Comparison of ENCODE assay signal across 21 cellular contexts in the genomic region with DNA sequence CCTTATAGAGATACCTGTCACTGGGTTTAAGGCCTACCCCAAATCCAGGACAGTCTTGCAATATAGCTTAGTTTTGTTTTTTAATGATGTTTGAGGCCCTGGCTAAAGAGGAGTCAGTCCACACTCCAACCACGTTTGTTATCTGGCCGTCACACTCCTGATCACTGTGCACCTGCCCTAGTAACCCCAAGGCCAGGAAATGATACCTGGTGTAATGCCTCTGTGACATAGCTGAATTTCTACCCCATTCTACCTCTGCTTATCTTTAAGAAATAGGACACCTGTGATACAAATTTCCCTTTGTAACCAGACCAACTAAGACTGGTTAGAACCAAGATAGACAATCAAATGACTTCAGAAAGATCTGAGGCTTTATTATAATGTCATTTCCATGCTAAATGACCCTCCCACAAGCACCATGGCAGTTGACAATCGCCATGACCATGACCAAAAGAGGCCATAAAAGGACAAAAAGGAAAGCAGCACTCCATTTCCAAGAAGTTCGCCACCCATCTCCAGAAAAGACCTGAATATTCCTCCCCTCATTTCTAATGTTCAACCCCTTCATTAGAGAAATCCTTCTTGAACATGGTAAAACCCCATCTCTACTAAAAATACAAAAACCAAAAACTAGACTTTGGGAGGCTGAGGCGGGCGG. TPM values are rescaled to one million over a fixed set of nuclear protein-coding genes. Genes with fewer than 3 reads are reported as not detected.
DNase-seq lines count a peak whose midpoint lies in the region; ATAC-seq, FAIRE-seq and TF ChIP-seq lines count a peak whose summit lies in the region.
"Had no signal": no experiment of that assay in that cellular context is flagged by ENCODE, and none has a peak within 500 bp of the region (broad histone marks: within the 10 kb centered on the region; RNA-seq: fewer than 3 reads in every experiment).

No MANE protein-coding gene starts in this region.

- H3K4me2 ChIP-seq in HepG2 (ENCODE audit: low read depth, low read length) = no peak overlapping the region
- no peak overlapping the region for H3K4me2 ChIP-seq in GM12878 (ENCODE audit: control insufficient read depth, insufficient read depth)
- H3K4me2 ChIP-seq: KMS-11, SK-N-SH had no signal

- peaks cover 7 to 62% (median 55%) of the 10 kb centered on the region in 4 donors for H3K4me1 ChIP-seq in liver (ENCODE audit: control insufficient read depth in 4 of 4, insufficient read depth in 4 of 4, low read length in 3 of 4)
- peaks cover 13% of the 10 kb centered on the region for H3K4me1 ChIP-seq in HepG2 (ENCODE audit: insufficient read depth, low read length)
- peaks cover 5% of the 10 kb centered on the region for H3K4me1 ChIP-seq in GM12878 (ENCODE audit: control insufficient read depth, insufficient read depth, low read length)
- no peaks in the 10 kb centered on the region for H3K4me1 ChIP-seq in aorta (ENCODE audit: control insufficient read depth in 1 of 2, insufficient read depth in 2 of 2, low read length in 2 of 2)

- peak overlapping the region; percentile 46 to 66 for H3K27ac ChIP-seq in liver (ENCODE audit: low read depth in 1 of 2, low read length in 2 of 2)
- H3K27ac ChIP-seq in HepG2 (ENCODE audit: extremely low read length, insufficient read depth, low read length) = no peak overlapping the region
- no peak overlapping the region for H3K27ac ChIP-seq in GM12878 (ENCODE audit: control insufficient read depth, insufficient read depth)
- H3K27ac ChIP-seq in aorta (ENCODE audit: low read depth in 1 of 2, low read length in 2 of 2) = no peak overlapping the region
- H3K27ac ChIP-seq: KMS-11 had no signal

- intact Hi-C loops in HepG2 (cut with micrococcal nuclease; ENCODE audit: unreplicated experiment) (no loop called here), GM12878 (cut with micrococcal nuclease; ENCODE audit: unreplicated experiment) (no loop called here), aorta (cut with DNase I) (no loop called here)

- no peaks in the 10 kb centered on the region for H3K79me2 ChIP-seq in HepG2 (ENCODE audit: insufficient read depth, low read length)
- no peaks in the 10 kb centered on the region for H3K79me2 ChIP-seq in GM12878 (ENCODE audit: control insufficient read depth, insufficient read depth, low read length)

- DNase-seq in HepG2 (ENCODE audit: low spot score) = no peak
- no peak for DNase-seq in GM19239 (ENCODE audit: insufficient read length, low spot score)
- no peak for DNase-seq in GM12878 (ENCODE audit: low read depth, low spot score)
- no peak for DNase-seq in hippocampal formation (lab: John Stamatoyannopoulos, UW)
- no peak for DNase-seq in aorta
- DNase-seq in foreskin fibroblast = no peak
- DNase-seq: ACHN, DMS153, GF-D8, NCI-H1417, NCI-H1930, NCI-H2171, NCI-H446 treated with DMSO at 0.1 percent for 48 hours, NCI-H69, RPMI8226, SHP77 treated with DMSO at 0.1 percent for 48 hours, SK-N-SH had no signal

- RAD21 ChIA-PET in GM12878 (lab: Charles Lee; ENCODE audit: unreplicated experiment) = no interaction called here

- H3K27me3 ChIP-seq in liver (ENCODE audit: control insufficient read depth in 4 of 4, insufficient read depth in 4 of 4, low read length in 3 of 4) (no peaks in the 10 kb centered on the region), HepG2 (ENCODE audit: control insufficient read depth in 1 of 2, insufficient read depth in 2 of 2, low read length in 2 of 2) (no peaks in the 10 kb centered on the region; a peak in 1 of 5 replicates), GM12878 (replicated peaks in 1 of 2; ENCODE audit: control insufficient read depth in 2 of 2, insufficient read depth in 2 of 2, low read length in 1 of 2) (no peaks in the 10 kb centered on the region), aorta (ENCODE audit: control insufficient read depth in 1 of 2, insufficient read depth in 2 of 2, low read length in 1 of 2) (no peaks in the 10 kb centered on the region)

- H3K9ac ChIP-seq in liver (ENCODE audit: low read depth in 1 of 2, low read length in 2 of 2) = no peak overlapping the region
- no peak overlapping the region for H3K9ac ChIP-seq in HepG2 (ENCODE audit: insufficient read depth, low read depth, low read length)
- H3K9ac ChIP-seq in GM12878 (ENCODE audit: control insufficient read depth, insufficient read depth, low read length) = no peak overlapping the region
- H3K9ac ChIP-seq: KMS-11, SK-N-SH had no signal

- H3K9me3 ChIP-seq in liver (ENCODE audit: control insufficient read depth in 4 of 4, low read length in 3 of 4) = no peaks in the 10 kb centered on the region
- H3K9me3 ChIP-seq in HepG2 (ENCODE audit: low read length) = no peaks in the 10 kb centered on the region
- no peaks in the 10 kb centered on the region for H3K9me3 ChIP-seq in GM12878 (replicated peaks; ENCODE audit: control insufficient read depth, insufficient read depth, low read length)
- no peaks in the 10 kb centered on the region for H3K9me3 ChIP-seq in aorta (ENCODE audit: control insufficient read depth, low read length)
- H3K9me3 ChIP-seq: SK-N-SH had no signal

- no peak overlapping the region for H3K4me3 ChIP-seq in liver (ENCODE audit: low read depth in 1 of 3, low read length in 3 of 3)
- H3K4me3 ChIP-seq in HepG2 (replicated peaks in 1 of 3; ENCODE audit: insufficient read depth in 1 of 3, low read depth in 2 of 3, low read length in 3 of 3) = no peak overlapping the region
- no peak overlapping the region for H3K4me3 ChIP-seq in GM12878
- no peak overlapping the region for H3K4me3 ChIP-seq in aorta (ENCODE audit: low read length in 2 of 2)
- H3K4me3 ChIP-seq in foreskin fibroblast (ENCODE audit: low read depth in 1 of 2, low read length in 2 of 2) = no peak overlapping the region

- in situ Hi-C loops in HepG2 (cut with HindIII; ENCODE audit: extremely low pct_ligation_motif_present, low pct_unique_long_range_greater_than_20kb) = loop anchor here (5.0 kb wide), 1 partner anchor 64 kb away; no protein-coding TSS in a partner anchor
- in situ Hi-C loops in GM12878 (cut with MboI) = no loop called here

- SMC1A ChIA-PET in GM12878 (lab: Charles Lee; ENCODE audit: uncharacterized antibody, unreplicated experiment) = interaction anchor here (0.9 to 1.6 kb wide), 3 partner anchors 9 to 136 kb away, joined by 3 to 5 read pairs (median 3); no protein-coding TSS in a partner anchor

- WGBS in liver = 77% methylated on average over 6 of the region's 6 CpGs
- WGBS in HepG2 (ENCODE audit: low lambda C conversion rate) = 48% methylated on average over 6 of the region's 6 CpGs
- 68% methylated on average over 6 of the region's 6 CpGs for WGBS in GM12878 (ENCODE audit: insufficient coverage, insufficient replicate concordance, low lambda C conversion rate, missing lambda C conversion rate)
- 90% methylated on average over 6 of the region's 6 CpGs for WGBS in aorta, 2 donors

- TF ChIP-seq RAD21 in liver (IDR thresholded peaks at IDR 0.05) (no peak), HepG2 (CRISPR knock-in tag; IDR thresholded peaks at IDR 0.05) (no peak), GM12878 (IDR thresholded peaks at IDR 0.05; ENCODE audit: insufficient read depth, low read depth, low read length) (no peak)

- no peaks in the 10 kb centered on the region for H3K36me3 ChIP-seq in liver (ENCODE audit: control insufficient read depth in 4 of 4, insufficient read depth in 3 of 4, low read depth in 1 of 4, low read length in 3 of 4)
- H3K36me3 ChIP-seq in HepG2 (replicated peaks in 1 of 2; ENCODE audit: control insufficient read depth in 1 of 2, insufficient read depth in 2 of 2, low read length in 2 of 2) = no peaks in the 10 kb centered on the region
- H3K36me3 ChIP-seq in GM12878 (ENCODE audit: control insufficient read depth in 2 of 2, insufficient read depth in 2 of 2, low read length in 1 of 2) = no peaks in the 10 kb centered on the region
- no peaks in the 10 kb centered on the region for H3K36me3 ChIP-seq in aorta (ENCODE audit: control insufficient read depth in 1 of 2, insufficient read depth in 2 of 2, low read length in 1 of 2)

- CTCF ChIA-PET in HepG2 (lab: Yijun Ruan, JAX; ENCODE audit: low intra/inter-chr PET ratio, low total read pairs) = no interaction called here
- CTCF ChIA-PET in GM12878 (lab: Yijun Ruan, JAX) = interaction anchor here (0.7 to 11.0 kb wide), 3 partner anchors 9 to 136 kb away, joined by 3 to 207 read pairs (median 8); no protein-coding TSS in a partner anchor

- TF ChIP-seq EP300 in HepG2 (IDR thresholded peaks at IDR 0.05; ENCODE audit: low read depth in 2 of 2, low read length in 2 of 2) (no peak), HepG2 (CRISPR knock-in tag; IDR thresholded peaks at IDR 0.05; ENCODE audit: borderline replicate concordance) (no peak), GM12878 (IDR thresholded peaks at IDR 0.05; ENCODE audit: borderline replicate concordance in 1 of 2, control insufficient read depth in 1 of 2, low read depth in 2 of 2, low read length in 2 of 2) (no peak)

- no TSS peak for BruUV-seq in HepG2 (replicated peaks; lab: Mats Ljungman, UMichigan)
- BruUV-seq in GM12878 (replicated peaks; lab: Mats Ljungman, UMichigan) = no TSS peak

- ATAC-seq in HepG2 (no peak), GM12878 (no peak), aorta (ENCODE audit: low FRiP score) (no peak)

- FAIRE-seq in HepG2 (lab: Jason Lieb, UNC) = no peak
- peak; percentile 57 for FAIRE-seq in GM19239 (lab: Jason Lieb, UNC)
- peak; percentile 18 for FAIRE-seq in GM12878 (lab: Jason Lieb, UNC)
- FAIRE-seq: H1 had no signal

- H2AFZ ChIP-seq in HepG2 (ENCODE audit: low read length) = no peak overlapping the region
- H2AFZ ChIP-seq in GM12878 (ENCODE audit: control insufficient read depth, low read depth, low read length) = no peak overlapping the region

- TF ChIP-seq POLR2A in HepG2 (IDR thresholded peaks at IDR 0.05; ENCODE audit: insufficient read depth in 1 of 2, low read depth in 2 of 2, low read length in 2 of 2) (no peak), GM12878 (IDR thresholded peaks at IDR 0.05; ENCODE audit: low read depth, low read length) (no peak)

- POLR2A ChIA-PET in HepG2 (lab: Yijun Ruan, JAX) (no interaction called here), GM12878 (lab: Charles Lee) (no interaction called here)

- no peak for TF ChIP-seq CTCF in liver (IDR thresholded peaks at IDR 0.05; ENCODE audit: low read depth, low read length, missing input control)
- TF ChIP-seq CTCF in HepG2 (CRISPR knock-in tag; IDR thresholded peaks at IDR 0.05) = no peak
- TF ChIP-seq CTCF in GM12878 (IDR thresholded peaks at IDR 0.05 in 2 of 3, conservative IDR thresholded peaks at IDR 0.05 in 1 of 3; ENCODE audit: control insufficient read depth in 2 of 3, extremely low read depth in 1 of 3, insufficient read depth in 1 of 3, low read depth in 3 of 3, low read length in 3 of 3) = no peak
- no peak for TF ChIP-seq CTCF in foreskin fibroblast (IDR thresholded peaks at IDR 0.05; ENCODE audit: low read depth, low read length)

- 0 out of 2 replicates have a peak, but pooled peaks cover 3% of the 10 kb centered on the region for H4K20me1 ChIP-seq in HepG2 (ENCODE audit: insufficient read depth, low read length)
- H4K20me1 ChIP-seq in GM12878 (ENCODE audit: control insufficient read depth, insufficient read depth) = no peaks in the 10 kb centered on the region

RNA-seq across cellular contexts. Expression of gene RTP3, which starts 4.8 kb away (rescaled TPM):
- total RNA-seq in liver (10 to 100 TPM in 1 of 2 donors, 1 to 10 TPM in 1; 1.0 to 35.1 TPM), HepG2 (2016; rRNA removed; fragmentation: Illumina TruSeq; extraction: Trizol) (0.09 TPM in 1 of 2 replicates, not detected in the other), GM12878 (2014; rRNA removed) (not detected in 2 replicates), GM12878 (2014; rRNA removed; fragmentation: Illumina TruSeq; extraction: Trizol) (not detected in 2 replicates), GM12878 (2021) (not detected in 2 replicates), aorta (not detected)
- polyA plus RNA-seq in liver (10 to 100 TPM; 18.1 to 61.7 TPM), HepG2 (2011; rRNA removed) (not detected in 2 replicates), GM12878 (2011; rRNA removed) (not detected in 2 replicates), GM12878 (2014; fragmentation: Illumina TruSeq; extraction: Trizol) (not detected in 2 replicates), GM12878 (2014; fragmentation: Nextera tagmentation; extraction: Ambion mirVana) (under 1 TPM in 1 of 2 experiments, not detected in 1; 0.06 TPM), GM12878 (2014; rRNA removed) (not detected in 2 replicates), GM12878 (2016; fragmentation: Nextera tagmentation; extraction: Ambion mirVana) (not detected), aorta (not detected)
- not detected in 2 replicates for total RNA-seq in HepG2 (2016; cell fraction: cytosol; rRNA removed; fragmentation: Illumina TruSeq; extraction: Trizol; ENCODE audit: low read depth)
- not detected in 2 replicates for total RNA-seq in HepG2 (2016; cell fraction: insoluble cytoplasmic fraction; rRNA removed; fragmentation: Illumina TruSeq; extraction: Trizol)
- not detected in 2 replicates for total RNA-seq in HepG2 (2016; cell fraction: membrane; rRNA removed; fragmentation: Illumina TruSeq; extraction: Trizol)
- total RNA-seq in HepG2 (2016; cell fraction: nucleus; rRNA removed; fragmentation: Illumina TruSeq; extraction: Trizol) = not detected in 2 replicates
- polyA plus RNA-seq in HepG2 (2011; cell fraction: cytosol; rRNA removed) = 0.05 and 0.06 TPM in 2 replicates
- polyA plus RNA-seq in HepG2 (2011; cell fraction: nucleus; rRNA removed) = not detected in 2 replicates
- 0.13 TPM in 1 of 2 replicates, not detected in the other for polyA plus RNA-seq in HepG2 (2012)
- not detected in 2 replicates for polyA plus RNA-seq in HepG2 (2016; cell fraction: cytosol; fragmentation: Illumina TruSeq; extraction: Trizol; ENCODE audit: low read depth)
- not detected in 2 replicates for polyA plus RNA-seq in HepG2 (2016; cell fraction: insoluble cytoplasmic fraction; fragmentation: Illumina TruSeq; extraction: Trizol; ENCODE audit: low read depth)
- not detected in 2 replicates for polyA plus RNA-seq in HepG2 (2016; cell fraction: membrane; fragmentation: Illumina TruSeq; extraction: Trizol; ENCODE audit: low read depth)
- not detected in 2 replicates for polyA plus RNA-seq in HepG2 (2016; cell fraction: nucleus; fragmentation: Illumina TruSeq; extraction: Trizol; ENCODE audit: insufficient read depth, low read depth)
- polyA minus RNA-seq in HepG2 (2011; rRNA and poly(A)+ RNA removed; ENCODE audit: low replicate concordance) = not detected in 2 replicates
- not detected in 2 replicates for polyA minus RNA-seq in HepG2 (2011; cell fraction: cytosol; rRNA and poly(A)+ RNA removed)
- polyA minus RNA-seq in HepG2 (2011; cell fraction: nucleus; rRNA and poly(A)+ RNA removed) = not detected in 2 replicates
- not detected in 2 replicates for total RNA-seq in GM12878 (2013; cell fraction: nucleolus; rRNA removed)
- not detected for polyA plus RNA-seq in GM12878 (2011; ENCODE audit: low read depth)
- polyA plus RNA-seq in GM12878 (2011; cell fraction: cytosol; rRNA removed) = not detected in 2 replicates
- not detected in 2 replicates for polyA plus RNA-seq in GM12878 (2011; cell fraction: nucleus; rRNA removed)
- not detected in 2 replicates for polyA plus RNA-seq in GM12878 (2012)
- not detected in 2 replicates for polyA minus RNA-seq in GM12878 (2011; rRNA and poly(A)+ RNA removed)
- not detected in 2 replicates for polyA minus RNA-seq in GM12878 (2011; cell fraction: cytosol; rRNA and poly(A)+ RNA removed)
- polyA minus RNA-seq in GM12878 (2011; cell fraction: nucleus; rRNA and poly(A)+ RNA removed) = not detected in 2 replicates
- total RNA-seq: H1; T-helper 1 cell treated with Interleukin-12 subunit alpha and Interleukin-12 subunit beta and Interleukin-4 antibody, amounts not matched to agents 30 ng/mL and 1 ng/mL, for 36 hours had no signal
- polyA plus RNA-seq: SK-N-SH had no signal

RNA-seq across cellular contexts. Expression of gene LTF, which starts 28.3 kb away (rescaled TPM):
- total RNA-seq in liver = 10 to 100 TPM in 1 of 2 donors, under 1 TPM in 1; 0.92 to 14.7 TPM
- polyA plus RNA-seq in liver = 1 to 10 TPM in 1 of 2 donors, under 1 TPM in 1; 0.36 to 1.9 TPM
- total RNA-seq in HepG2 (2016; rRNA removed; fragmentation: Illumina TruSeq; extraction: Trizol) = not detected in 2 replicates
- not detected in 2 replicates for total RNA-seq in HepG2 (2016; cell fraction: cytosol; rRNA removed; fragmentation: Illumina TruSeq; extraction: Trizol; ENCODE audit: low read depth)
- total RNA-seq in HepG2 (2016; cell fraction: insoluble cytoplasmic fraction; rRNA removed; fragmentation: Illumina TruSeq; extraction: Trizol) = not detected in 2 replicates
- total RNA-seq in HepG2 (2016; cell fraction: membrane; rRNA removed; fragmentation: Illumina TruSeq; extraction: Trizol) = not detected in 2 replicates
- not detected in 2 replicates for total RNA-seq in HepG2 (2016; cell fraction: nucleus; rRNA removed; fragmentation: Illumina TruSeq; extraction: Trizol)
- not detected in 2 replicates for polyA plus RNA-seq in HepG2 (2011; rRNA removed)
- not detected in 2 replicates for polyA plus RNA-seq in HepG2 (2011; cell fraction: cytosol; rRNA removed)
- not detected in 2 replicates for polyA plus RNA-seq in HepG2 (2011; cell fraction: nucleus; rRNA removed)
- not detected in 2 replicates for polyA plus RNA-seq in HepG2 (2012)
- not detected in 2 replicates for polyA plus RNA-seq in HepG2 (2016; cell fraction: cytosol; fragmentation: Illumina TruSeq; extraction: Trizol; ENCODE audit: low read depth)
- polyA plus RNA-seq in HepG2 (2016; cell fraction: insoluble cytoplasmic fraction; fragmentation: Illumina TruSeq; extraction: Trizol; ENCODE audit: low read depth) = not detected in 2 replicates
- not detected in 2 replicates for polyA plus RNA-seq in HepG2 (2016; cell fraction: membrane; fragmentation: Illumina TruSeq; extraction: Trizol; ENCODE audit: low read depth)
- not detected in 2 replicates for polyA plus RNA-seq in HepG2 (2016; cell fraction: nucleus; fragmentation: Illumina TruSeq; extraction: Trizol; ENCODE audit: insufficient read depth, low read depth)
- polyA minus RNA-seq in HepG2 (2011; rRNA and poly(A)+ RNA removed; ENCODE audit: low replicate concordance) = not detected in 2 replicates
- polyA minus RNA-seq in HepG2 (2011; cell fraction: cytosol; rRNA and poly(A)+ RNA removed) = not detected in 2 replicates
- polyA minus RNA-seq in HepG2 (2011; cell fraction: nucleus; rRNA and poly(A)+ RNA removed) = not detected in 2 replicates
- total RNA-seq in GM12878 (2013; cell fraction: nucleolus; rRNA removed) = not detected in 2 replicates
- 0.44 TPM in 1 of 2 replicates, not detected in the other for total RNA-seq in GM12878 (2014; rRNA removed)
- total RNA-seq in GM12878 (2014; rRNA removed; fragmentation: Illumina TruSeq; extraction: Trizol) = not detected in 2 replicates
- 0.31 TPM in 1 of 2 replicates, not detected in the other for total RNA-seq in GM12878 (2021)
- not detected for polyA plus RNA-seq in GM12878 (2011; ENCODE audit: low read depth)
- polyA plus RNA-seq in GM12878 (2011; rRNA removed) = not detected in 2 replicates
- not detected in 2 replicates for polyA plus RNA-seq in GM12878 (2011; cell fraction: cytosol; rRNA removed)
- polyA plus RNA-seq in GM12878 (2011; cell fraction: nucleus; rRNA removed) = not detected in 2 replicates
- polyA plus RNA-seq in GM12878 (2012) = 0.06 TPM in 1 of 2 replicates, not detected in the other
- 0.03 TPM in 1 of 2 replicates, not detected in the other for polyA plus RNA-seq in GM12878 (2014; fragmentation: Illumina TruSeq; extraction: Trizol)
- polyA plus RNA-seq in GM12878 (2014; fragmentation: Nextera tagmentation; extraction: Ambion mirVana) = not detected
- not detected in 2 replicates for polyA plus RNA-seq in GM12878 (2014; rRNA removed)
- not detected for polyA plus RNA-seq in GM12878 (2016; fragmentation: Nextera tagmentation; extraction: Ambion mirVana)
- polyA minus RNA-seq in GM12878 (2011; rRNA and poly(A)+ RNA removed) = not detected in 2 replicates
- polyA minus RNA-seq in GM12878 (2011; cell fraction: cytosol; rRNA and poly(A)+ RNA removed) = not detected in 2 replicates
- polyA minus RNA-seq in GM12878 (2011; cell fraction: nucleus; rRNA and poly(A)+ RNA removed) = not detected in 2 replicates
- 1 to 10 TPM; 3.2 to 5.5 TPM for total RNA-seq in aorta
- polyA plus RNA-seq in aorta = under 1 TPM; 0.13 to 0.59 TPM
- total RNA-seq: T-helper 1 cell treated with Interleukin-12 subunit alpha and Interleukin-12 subunit beta and Interleukin-4 antibody, amounts not matched to agents 30 ng/mL and 1 ng/mL, for 36 hours had no signal
- polyA plus RNA-seq: SK-N-SH had no signal

Comparison
In these comparisons a context has a peak if more than half of its experiments do, and no peak if none do; other contexts are left out.
1. H3K27ac ChIP-seq: peak in liver (2 of 2); none in HepG2 (single experiment), GM12878 (single experiment) and aorta (0 of 2).